In genomic region chr15:65930134-65930533, GRCh38 we compare ENCODE assay signal across 19 cellular contexts.
"Had no signal": no experiment of that assay in that cellular context is flagged by ENCODE, and none has a peak within 500 bp of the region (broad histone marks: within the 10 kb centered on the region; RNA-seq: fewer than 3 reads in every experiment).

No MANE protein-coding gene starts in this region.

- H3K27ac Mint-ChIP-seq: activated CD4-positive, alpha-beta memory T cell treated with anti-CD3 and anti-CD28 coated beads, Interleukin-2, amount 10 ng/mL, durations not matched to agents 7 days and 5 days; activated T-cell treated with anti-CD3 and anti-CD28 coated beads, Interleukin-2, amount 50 U/mL, for 24 hours; naive thymus-derived CD4-positive, alpha-beta T cell had no signal

- ATAC-seq: left lung; mucosa of descending colon; naive thymus-derived CD4-positive, alpha-beta T cell; stimulated activated naive CD8-positive, alpha-beta T cell treated with anti-CD3 and anti-CD28 coated beads, Interleukin-15, amount 100 ng/mL, for 72 hours had no signal

- H3K4me3 ChIP-seq: adrenal gland, esophagus muscularis mucosa, left lung, mucosa of descending colon, sigmoid colon, spleen, testis, upper lobe of left lung had no signal

- H3K27me3 Mint-ChIP-seq: activated CD4-positive, alpha-beta memory T cell treated with anti-CD3 and anti-CD28 coated beads, Interleukin-2, amount 10 ng/mL, durations not matched to agents 7 days and 5 days; activated T-cell treated with anti-CD3 and anti-CD28 coated beads, Interleukin-2, amount 50 U/mL, for 24 hours had no signal

- H3K27ac ChIP-seq: adrenal gland, esophagus muscularis mucosa, left lung, parathyroid adenoma, sigmoid colon, spleen, testis, upper lobe of left lung had no signal

- H3K4me3 Mint-ChIP-seq: activated CD4-positive, alpha-beta memory T cell treated with anti-CD3 and anti-CD28 coated beads, Interleukin-2, amount 10 ng/mL, durations not matched to agents 7 days and 5 days; activated T-cell treated with anti-CD3 and anti-CD28 coated beads, Interleukin-2, amount 50 U/mL, for 24 hours; naive thymus-derived CD4-positive, alpha-beta T cell; stimulated activated naive CD8-positive, alpha-beta T cell treated with anti-CD3 and anti-CD28 coated beads, Interleukin-15, amount 100 ng/mL, for 72 hours had no signal

- H3K36me3 ChIP-seq: adrenal gland, esophagus muscularis mucosa, left lung, sigmoid colon, spleen, upper lobe of left lung had no signal

- H3K27me3 ChIP-seq: adrenal gland, esophagus muscularis mucosa, left lung, sigmoid colon, testis, upper lobe of left lung had no signal

- H3K4me1 ChIP-seq: esophagus muscularis mucosa, left lung, parathyroid adenoma, sigmoid colon, testis, upper lobe of left lung had no signal

- DNase-seq: activated CD4-positive, alpha-beta memory T cell treated with anti-CD3 and anti-CD28 coated beads, Interleukin-2, amount 10 ng/mL, durations not matched to agents 7 days and 5 days; activated CD4-positive, alpha-beta T cell treated with anti-CD3 and anti-CD28 coated beads for 4 hours; activated naive CD4-positive, alpha-beta T cell treated with anti-CD3 and anti-CD28 coated beads, Interleukin-2, amount 50 U/mL, for 16 hours; activated T-cell treated with anti-CD3 and anti-CD28 coated beads, Interleukin-2, amount 50 U/mL, for 24 hours; adrenal gland; glutamatergic neuron; hypothalamus; kidney; mammary epithelial cell; mucosa of descending colon; naive thymus-derived CD4-positive, alpha-beta T cell; sigmoid colon; spleen; stimulated activated naive CD8-positive, alpha-beta T cell treated with anti-CD3 and anti-CD28 coated beads, Interleukin-15, amount 100 ng/mL, for 72 hours; testis had no signal

- H3K9me3 ChIP-seq: adrenal gland, esophagus muscularis mucosa, left lung, mucosa of descending colon, sigmoid colon, spleen, testis, upper lobe of left lung had no signal

- H3K4me1 Mint-ChIP-seq: stimulated activated naive CD8-positive, alpha-beta T cell treated with anti-CD3 and anti-CD28 coated beads, Interleukin-15, amount 100 ng/mL, for 72 hours had no signal
